Comparison of ENCODE assay signal across 1 cellular context in genomic region chr12:104109446-104110271, GRCh38.
TF ChIP-seq lines count a peak whose summit lies in the region.

No MANE protein-coding gene starts in this region.

TF ChIP-seq in liver, 16 proteins besides CTCF, POLR2A, EP300 and RAD21 (continued from another document):
- TF ChIP-seq ZBTB33 (IDR thresholded peaks at IDR 0.05) (peak; percentile 31), GABPA (IDR thresholded peaks at IDR 0.05 in 1 of 2, conservative IDR thresholded peaks at IDR 0.05 in 1 of 2) (no peak), YY1 (IDR thresholded peaks at IDR 0.05) (peak; percentile 35), HNF4A (conservative IDR thresholded peaks at IDR 0.05) (peak in 1 of 2 donors; percentile 26), SP1 (IDR thresholded peaks at IDR 0.05) (peak; percentile 11)
